In the genomic region with DNA sequence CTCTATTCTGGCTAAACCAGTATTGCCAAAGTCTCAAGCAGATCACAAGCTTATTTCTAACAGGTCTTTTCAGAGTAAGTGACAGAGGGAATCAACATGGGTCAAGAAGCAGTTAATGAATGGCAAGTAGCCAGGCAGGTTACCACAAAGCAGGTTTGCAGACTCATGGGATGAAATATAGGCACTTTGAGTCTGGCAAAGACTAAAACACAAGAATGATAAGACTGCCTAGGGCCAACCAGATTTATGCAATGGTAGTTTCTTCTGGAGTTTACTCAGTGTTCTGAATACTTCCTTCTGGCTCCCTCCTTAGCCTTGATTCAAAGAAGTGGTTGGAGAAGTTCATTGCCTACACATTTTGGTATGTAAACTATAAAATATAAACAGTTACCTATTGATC, we compare ENCODE assay signal across 13 cellular contexts. TPM values are rescaled to one million over a fixed set of nuclear protein-coding genes. Genes with fewer than 3 reads are reported as not detected.
DNase-seq lines count a peak whose midpoint lies in the region; ATAC-seq, FAIRE-seq and TF ChIP-seq lines count a peak whose summit lies in the region.
"Had no signal": no experiment of that assay in that cellular context is flagged by ENCODE, and none has a peak within 500 bp of the region (broad histone marks: within the 10 kb centered on the region; RNA-seq: fewer than 3 reads in every experiment).

No MANE protein-coding gene starts in this region.

- H3K9ac ChIP-seq in fibroblast of lung (ENCODE audit: insufficient read depth, low read length) = no peak overlapping the region
- H3K9ac ChIP-seq: BLaER1 had no signal

- H3K27me3 ChIP-seq in fibroblast of lung (ENCODE audit: control insufficient read depth, insufficient read depth, low read length) (no peaks in the 10 kb centered on the region), small intestine (ENCODE audit: control insufficient read depth in 2 of 2, insufficient read depth in 2 of 2, low read length in 2 of 2) (no peaks in the 10 kb centered on the region)
- H3K27me3 ChIP-seq: BLaER1 had no signal

- TF ChIP-seq CTCF in RWPE1 (conservative IDR thresholded peaks at IDR 0.05; ENCODE audit: low read depth) = no peak
- no peak for TF ChIP-seq CTCF in fibroblast of lung (conservative IDR thresholded peaks at IDR 0.05 in 1 of 2, IDR thresholded peaks at IDR 0.05 in 1 of 2; ENCODE audit: low read depth in 1 of 2, low read length in 2 of 2)

- H3K4me1 ChIP-seq in fibroblast of lung (ENCODE audit: control insufficient read depth, extremely low read depth, insufficient read depth, low read length) (peaks cover 2% of the 10 kb centered on the region), small intestine (ENCODE audit: control insufficient read depth in 2 of 2, insufficient read depth in 1 of 2, low read depth in 1 of 2, low read length in 1 of 2) (peaks cover 14% of the 10 kb centered on the region in 2 donors)

- POLR2A ChIA-PET in RWPE1 (lab: Yijun Ruan, JAX; ENCODE audit: low non-redundant PET) = interaction anchor here (0.7 kb wide), 1 partner anchor 208 kb away, joined by 8 read pairs; no protein-coding TSS in a partner anchor

- H3K27me3 Mint-ChIP-seq in activated T-cell treated with anti-CD3 and anti-CD28 coated beads, Interleukin-2, amount 50 U/mL, for 4 hours (ENCODE audit: low read depth) = no peaks in the 10 kb centered on the region

- peak overlapping the region; percentile 65; the same call in 1 of the 2 replicates for H3K27ac ChIP-seq in RWPE1
- no peak overlapping the region for H3K27ac ChIP-seq in fibroblast of lung (ENCODE audit: insufficient read depth, low read length)
- H3K27ac ChIP-seq in small intestine (ENCODE audit: low read depth in 1 of 2, low read length in 1 of 2) = no peak overlapping the region
- H3K27ac ChIP-seq: BLaER1 had no signal

- H3K36me3 ChIP-seq in fibroblast of lung (ENCODE audit: control insufficient read depth, insufficient read depth, low read length) = no peaks in the 10 kb centered on the region
- peaks cover 0 to 7% of the 10 kb centered on the region in 2 donors for H3K36me3 ChIP-seq in small intestine (ENCODE audit: control insufficient read depth in 2 of 2, insufficient read depth in 2 of 2, low read length in 2 of 2)

- DNase-seq in activated T-cell treated with anti-CD3 and anti-CD28 coated beads, Interleukin-2, amount 50 U/mL, for 4 hours = no peak
- no peak for DNase-seq in activated T-cell treated with anti-CD3 and anti-CD28 coated beads, Interleukin-2, amount 50 U/mL, for 48 hours
- DNase-seq in RWPE1 (ENCODE audit: low spot score) (no peak), fibroblast of lung (ENCODE audit: low read depth in 2 of 2) (peak in 1 of 2 donors; percentile 32), small intestine (peak; percentile 17), SW480 (ENCODE audit: low spot score) (no peak)
- DNase-seq: GOT3, NCI-H1694 treated with DMSO at 0.1 percent for 48 hours had no signal

- H3K4me1 Mint-ChIP-seq in activated T-cell treated with anti-CD3 and anti-CD28 coated beads, Interleukin-2, amount 50 U/mL, for 4 hours (ENCODE audit: low read depth) = peaks cover 61% of the 10 kb centered on the region

- H3K9me3 ChIP-seq in fibroblast of lung (ENCODE audit: control insufficient read depth, insufficient read depth, low read depth, low read length) (no peaks in the 10 kb centered on the region), small intestine (ENCODE audit: control insufficient read depth, low read depth) (no peaks in the 10 kb centered on the region)
- H3K9me3 ChIP-seq: BLaER1 had no signal

- H3K4me3 ChIP-seq in fibroblast of lung (replicated peaks in 1 of 4; ENCODE audit: control extremely low read depth in 1 of 4, insufficient read depth in 1 of 4, low read depth in 3 of 4, low read length in 4 of 4) (peak overlapping the region in 3 of 4 experiments; percentile 93 to 99 (median 96)), small intestine (ENCODE audit: low read depth in 1 of 2, low read length in 2 of 2) (peak overlapping the region in 1 of 2 donors; percentile 12)
- H3K4me3 ChIP-seq: BLaER1 had no signal

- H4K20me1 ChIP-seq in fibroblast of lung (ENCODE audit: control insufficient read depth, extremely low read depth, insufficient read depth, low read length) = peaks cover 6% of the 10 kb centered on the region

- FAIRE-seq in small intestine (lab: Jason Lieb, UNC) = no peak
- FAIRE-seq: endometrium, GM18507 had no signal

- no peak overlapping the region for H2AFZ ChIP-seq in fibroblast of lung (ENCODE audit: low read length)

- no peak for ATAC-seq in activated T-cell treated with anti-CD3 and anti-CD28 coated beads, Interleukin-2, amount 50 U/mL, for 4 hours
- ATAC-seq in GM19324 (IDR thresholded peaks at IDR 0.05; ENCODE audit: low FRiP score, unreplicated experiment) = no peak
- no peak for ATAC-seq in GM21360 (IDR thresholded peaks at IDR 0.05; ENCODE audit: unreplicated experiment)

- H3K36me3 Mint-ChIP-seq in activated T-cell treated with anti-CD3 and anti-CD28 coated beads, Interleukin-2, amount 50 U/mL, for 4 hours (ENCODE audit: insufficient read depth) = peaks cover 20% of the 10 kb centered on the region

- CTCF ChIA-PET in RWPE1 (lab: Yijun Ruan, JAX) = interaction anchor here (0.5 to 2.1 kb wide), 2 partner anchors 80 to 146 kb away, joined by 3 to 7 read pairs; no protein-coding TSS in a partner anchor

- H3K4me3 Mint-ChIP-seq in activated T-cell treated with anti-CD3 and anti-CD28 coated beads, Interleukin-2, amount 50 U/mL, for 4 hours = peak overlapping the region; percentile 17

- H3K4me2 ChIP-seq in fibroblast of lung (ENCODE audit: extremely low read depth, insufficient read depth, low read length) = peak overlapping the region; percentile 81
- H3K4me2 ChIP-seq: BLaER1 had no signal

- H3K9me3 Mint-ChIP-seq in activated T-cell treated with anti-CD3 and anti-CD28 coated beads, Interleukin-2, amount 50 U/mL, for 4 hours = peaks cover 7% of the 10 kb centered on the region

- peaks cover 71% of the 10 kb centered on the region for H3K79me2 ChIP-seq in fibroblast of lung (ENCODE audit: control insufficient read depth, insufficient read depth, low read length)

RNA-seq across cellular contexts. Expression of a gene that starts 3.6 kb away (rescaled TPM):
- total RNA-seq in activated T-cell treated with anti-CD3 and anti-CD28 coated beads, Interleukin-2, amount 50 U/mL, for 4 hours = 100 to 1,000 TPM in 2 of 3 donors, 10 to 100 TPM in 1; 96.5 to 122 (median 106) TPM
- 93.2 and 253 TPM in 2 replicates for total RNA-seq in fibroblast of lung
- polyA plus RNA-seq in fibroblast of lung (118 and 203 TPM in 2 replicates), small intestine (10 to 100 TPM; 46.7 to 84.5 (median 58.6) TPM)
- polyA plus RNA-seq in fibroblast of lung (2012) = 82.4 and 131 TPM in 2 replicates
- polyA minus RNA-seq in fibroblast of lung (ENCODE audit: low replicate concordance) = 14.9 and 22.1 TPM in 2 replicates
